2 cellular contexts compared by ENCODE assay signal in the genomic region with DNA sequence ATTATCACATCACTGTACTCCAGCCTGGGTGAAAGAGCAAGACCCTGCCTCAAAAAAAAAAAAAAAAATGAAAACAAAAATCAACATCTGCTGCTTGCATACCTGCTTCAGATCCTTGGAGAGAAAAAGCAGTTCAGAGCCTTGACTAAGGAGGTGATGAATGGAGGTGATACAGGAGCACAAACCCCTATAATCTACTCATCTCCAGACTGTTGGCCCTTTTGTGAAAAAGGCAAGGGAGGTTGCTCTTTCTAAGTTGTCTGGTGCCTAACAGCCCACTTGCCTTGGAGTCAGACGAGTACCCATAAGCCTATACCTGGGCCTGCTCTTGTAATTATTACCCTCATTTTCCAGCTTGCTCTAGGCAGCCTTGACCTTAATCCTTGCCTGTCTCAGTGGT.
TF ChIP-seq lines count a peak whose summit lies in the region.

No MANE protein-coding gene starts in this region.

TF ChIP-seq in GM23338, 12 proteins besides CTCF, POLR2A, EP300 and RAD21 (continued from another document):
- TF ChIP-seq, protein P1, sequence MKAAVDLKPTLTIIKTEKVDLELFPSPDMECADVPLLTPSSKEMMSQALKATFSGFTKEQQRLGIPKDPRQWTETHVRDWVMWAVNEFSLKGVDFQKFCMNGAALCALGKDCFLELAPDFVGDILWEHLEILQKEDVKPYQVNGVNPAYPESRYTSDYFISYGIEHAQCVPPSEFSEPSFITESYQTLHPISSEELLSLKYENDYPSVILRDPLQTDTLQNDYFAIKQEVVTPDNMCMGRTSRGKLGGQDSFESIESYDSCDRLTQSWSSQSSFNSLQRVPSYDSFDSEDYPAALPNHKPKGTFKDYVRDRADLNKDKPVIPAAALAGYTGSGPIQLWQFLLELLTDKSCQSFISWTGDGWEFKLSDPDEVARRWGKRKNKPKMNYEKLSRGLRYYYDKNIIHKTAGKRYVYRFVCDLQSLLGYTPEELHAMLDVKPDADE (IDR thresholded peaks at IDR 0.05) = no peak
- TF ChIP-seq ZNF331 (CRISPR knock-in tag; IDR thresholded peaks at IDR 0.05; ENCODE audit: low read depth) = no peak
- TF ChIP-seq EZH2phosphoT487 (IDR thresholded peaks at IDR 0.05; ENCODE audit: unreplicated experiment) = no peak

TF ChIP-seq in WTC11, 78 proteins besides CTCF, POLR2A, EP300 and RAD21:
- TF ChIP-seq, protein P2, sequence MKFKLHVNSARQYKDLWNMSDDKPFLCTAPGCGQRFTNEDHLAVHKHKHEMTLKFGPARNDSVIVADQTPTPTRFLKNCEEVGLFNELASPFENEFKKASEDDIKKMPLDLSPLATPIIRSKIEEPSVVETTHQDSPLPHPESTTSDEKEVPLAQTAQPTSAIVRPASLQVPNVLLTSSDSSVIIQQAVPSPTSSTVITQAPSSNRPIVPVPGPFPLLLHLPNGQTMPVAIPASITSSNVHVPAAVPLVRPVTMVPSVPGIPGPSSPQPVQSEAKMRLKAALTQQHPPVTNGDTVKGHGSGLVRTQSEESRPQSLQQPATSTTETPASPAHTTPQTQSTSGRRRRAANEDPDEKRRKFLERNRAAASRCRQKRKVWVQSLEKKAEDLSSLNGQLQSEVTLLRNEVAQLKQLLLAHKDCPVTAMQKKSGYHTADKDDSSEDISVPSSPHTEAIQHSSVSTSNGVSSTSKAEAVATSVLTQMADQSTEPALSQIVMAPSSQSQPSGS (CRISPR knock-in tag; IDR thresholded peaks at IDR 0.05; ENCODE audit: borderline replicate concordance, low read depth) = no peak
- TF ChIP-seq ESRRA (CRISPR knock-in tag; IDR thresholded peaks at IDR 0.05; ENCODE audit: borderline replicate concordance) = no peak
- TF ChIP-seq SMAD3 (CRISPR knock-in tag; IDR thresholded peaks at IDR 0.05; ENCODE audit: borderline replicate concordance) = no peak
- no peak for TF ChIP-seq MYBL2 (CRISPR knock-in tag; IDR thresholded peaks at IDR 0.05)
- TF ChIP-seq RELA (CRISPR knock-in tag; IDR thresholded peaks at IDR 0.05; ENCODE audit: borderline replicate concordance) = no peak
- TF ChIP-seq, protein P3, sequence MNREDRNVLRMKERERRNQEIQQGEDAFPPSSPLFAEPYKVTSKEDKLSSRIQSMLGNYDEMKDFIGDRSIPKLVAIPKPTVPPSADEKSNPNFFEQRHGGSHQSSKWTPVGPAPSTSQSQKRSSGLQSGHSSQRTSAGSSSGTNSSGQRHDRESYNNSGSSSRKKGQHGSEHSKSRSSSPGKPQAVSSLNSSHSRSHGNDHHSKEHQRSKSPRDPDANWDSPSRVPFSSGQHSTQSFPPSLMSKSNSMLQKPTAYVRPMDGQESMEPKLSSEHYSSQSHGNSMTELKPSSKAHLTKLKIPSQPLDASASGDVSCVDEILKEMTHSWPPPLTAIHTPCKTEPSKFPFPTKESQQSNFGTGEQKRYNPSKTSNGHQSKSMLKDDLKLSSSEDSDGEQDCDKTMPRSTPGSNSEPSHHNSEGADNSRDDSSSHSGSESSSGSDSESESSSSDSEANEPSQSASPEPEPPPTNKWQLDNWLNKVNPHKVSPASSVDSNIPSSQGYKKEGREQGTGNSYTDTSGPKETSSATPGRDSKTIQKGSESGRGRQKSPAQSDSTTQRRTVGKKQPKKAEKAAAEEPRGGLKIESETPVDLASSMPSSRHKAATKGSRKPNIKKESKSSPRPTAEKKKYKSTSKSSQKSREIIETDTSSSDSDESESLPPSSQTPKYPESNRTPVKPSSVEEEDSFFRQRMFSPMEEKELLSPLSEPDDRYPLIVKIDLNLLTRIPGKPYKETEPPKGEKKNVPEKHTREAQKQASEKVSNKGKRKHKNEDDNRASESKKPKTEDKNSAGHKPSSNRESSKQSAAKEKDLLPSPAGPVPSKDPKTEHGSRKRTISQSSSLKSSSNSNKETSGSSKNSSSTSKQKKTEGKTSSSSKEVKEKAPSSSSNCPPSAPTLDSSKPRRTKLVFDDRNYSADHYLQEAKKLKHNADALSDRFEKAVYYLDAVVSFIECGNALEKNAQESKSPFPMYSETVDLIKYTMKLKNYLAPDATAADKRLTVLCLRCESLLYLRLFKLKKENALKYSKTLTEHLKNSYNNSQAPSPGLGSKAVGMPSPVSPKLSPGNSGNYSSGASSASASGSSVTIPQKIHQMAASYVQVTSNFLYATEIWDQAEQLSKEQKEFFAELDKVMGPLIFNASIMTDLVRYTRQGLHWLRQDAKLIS (CRISPR knock-in tag; IDR thresholded peaks at IDR 0.05; ENCODE audit: borderline replicate concordance) = no peak
- no peak for TF ChIP-seq ZBTB21 (CRISPR knock-in tag; IDR thresholded peaks at IDR 0.05; ENCODE audit: borderline replicate concordance)
- TF ChIP-seq TP53 (CRISPR knock-in tag; IDR thresholded peaks at IDR 0.05) = no peak
- no peak for TF ChIP-seq CBFB (CRISPR knock-in tag; IDR thresholded peaks at IDR 0.05; ENCODE audit: low read depth)
- TF ChIP-seq, protein P4, sequence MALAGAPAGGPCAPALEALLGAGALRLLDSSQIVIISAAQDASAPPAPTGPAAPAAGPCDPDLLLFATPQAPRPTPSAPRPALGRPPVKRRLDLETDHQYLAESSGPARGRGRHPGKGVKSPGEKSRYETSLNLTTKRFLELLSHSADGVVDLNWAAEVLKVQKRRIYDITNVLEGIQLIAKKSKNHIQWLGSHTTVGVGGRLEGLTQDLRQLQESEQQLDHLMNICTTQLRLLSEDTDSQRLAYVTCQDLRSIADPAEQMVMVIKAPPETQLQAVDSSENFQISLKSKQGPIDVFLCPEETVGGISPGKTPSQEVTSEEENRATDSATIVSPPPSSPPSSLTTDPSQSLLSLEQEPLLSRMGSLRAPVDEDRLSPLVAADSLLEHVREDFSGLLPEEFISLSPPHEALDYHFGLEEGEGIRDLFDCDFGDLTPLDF (CRISPR knock-in tag; IDR thresholded peaks at IDR 0.05) = no peak
- TF ChIP-seq NR1H2 (CRISPR knock-in tag; IDR thresholded peaks at IDR 0.05) = no peak
- no peak for TF ChIP-seq ZNF232 (CRISPR knock-in tag; IDR thresholded peaks at IDR 0.05)
- TF ChIP-seq, protein P5, sequence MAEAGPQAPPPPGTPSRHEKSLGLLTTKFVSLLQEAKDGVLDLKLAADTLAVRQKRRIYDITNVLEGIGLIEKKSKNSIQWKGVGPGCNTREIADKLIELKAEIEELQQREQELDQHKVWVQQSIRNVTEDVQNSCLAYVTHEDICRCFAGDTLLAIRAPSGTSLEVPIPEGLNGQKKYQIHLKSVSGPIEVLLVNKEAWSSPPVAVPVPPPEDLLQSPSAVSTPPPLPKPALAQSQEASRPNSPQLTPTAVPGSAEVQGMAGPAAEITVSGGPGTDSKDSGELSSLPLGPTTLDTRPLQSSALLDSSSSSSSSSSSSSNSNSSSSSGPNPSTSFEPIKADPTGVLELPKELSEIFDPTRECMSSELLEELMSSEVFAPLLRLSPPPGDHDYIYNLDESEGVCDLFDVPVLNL (CRISPR knock-in tag; IDR thresholded peaks at IDR 0.05; ENCODE audit: borderline replicate concordance, low read depth) = no peak
- no peak for TF ChIP-seq SOX15 (CRISPR knock-in tag; IDR thresholded peaks at IDR 0.05)
- TF ChIP-seq PRRX2 (CRISPR knock-in tag; IDR thresholded peaks at IDR 0.05) = no peak
- TF ChIP-seq, protein P6, sequence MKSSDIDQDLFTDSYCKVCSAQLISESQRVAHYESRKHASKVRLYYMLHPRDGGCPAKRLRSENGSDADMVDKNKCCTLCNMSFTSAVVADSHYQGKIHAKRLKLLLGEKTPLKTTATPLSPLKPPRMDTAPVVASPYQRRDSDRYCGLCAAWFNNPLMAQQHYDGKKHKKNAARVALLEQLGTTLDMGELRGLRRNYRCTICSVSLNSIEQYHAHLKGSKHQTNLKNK (CRISPR knock-in tag; IDR thresholded peaks at IDR 0.05) = no peak
- no peak for TF ChIP-seq ELF4 (CRISPR knock-in tag; IDR thresholded peaks at IDR 0.05; ENCODE audit: low read depth)
- TF ChIP-seq, protein P7, sequence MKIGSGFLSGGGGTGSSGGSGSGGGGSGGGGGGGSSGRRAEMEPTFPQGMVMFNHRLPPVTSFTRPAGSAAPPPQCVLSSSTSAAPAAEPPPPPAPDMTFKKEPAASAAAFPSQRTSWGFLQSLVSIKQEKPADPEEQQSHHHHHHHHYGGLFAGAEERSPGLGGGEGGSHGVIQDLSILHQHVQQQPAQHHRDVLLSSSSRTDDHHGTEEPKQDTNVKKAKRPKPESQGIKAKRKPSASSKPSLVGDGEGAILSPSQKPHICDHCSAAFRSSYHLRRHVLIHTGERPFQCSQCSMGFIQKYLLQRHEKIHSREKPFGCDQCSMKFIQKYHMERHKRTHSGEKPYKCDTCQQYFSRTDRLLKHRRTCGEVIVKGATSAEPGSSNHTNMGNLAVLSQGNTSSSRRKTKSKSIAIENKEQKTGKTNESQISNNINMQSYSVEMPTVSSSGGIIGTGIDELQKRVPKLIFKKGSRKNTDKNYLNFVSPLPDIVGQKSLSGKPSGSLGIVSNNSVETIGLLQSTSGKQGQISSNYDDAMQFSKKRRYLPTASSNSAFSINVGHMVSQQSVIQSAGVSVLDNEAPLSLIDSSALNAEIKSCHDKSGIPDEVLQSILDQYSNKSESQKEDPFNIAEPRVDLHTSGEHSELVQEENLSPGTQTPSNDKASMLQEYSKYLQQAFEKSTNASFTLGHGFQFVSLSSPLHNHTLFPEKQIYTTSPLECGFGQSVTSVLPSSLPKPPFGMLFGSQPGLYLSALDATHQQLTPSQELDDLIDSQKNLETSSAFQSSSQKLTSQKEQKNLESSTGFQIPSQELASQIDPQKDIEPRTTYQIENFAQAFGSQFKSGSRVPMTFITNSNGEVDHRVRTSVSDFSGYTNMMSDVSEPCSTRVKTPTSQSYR (CRISPR knock-in tag; IDR thresholded peaks at IDR 0.05) = no peak
- TF ChIP-seq KAT7 (CRISPR knock-in tag; IDR thresholded peaks at IDR 0.05; ENCODE audit: borderline replicate concordance) = no peak
- TF ChIP-seq JUN (CRISPR knock-in tag; IDR thresholded peaks at IDR 0.05) = no peak
TF ChIP-seq in WTC11: peak in this region for 0.
